In the genomic region with DNA sequence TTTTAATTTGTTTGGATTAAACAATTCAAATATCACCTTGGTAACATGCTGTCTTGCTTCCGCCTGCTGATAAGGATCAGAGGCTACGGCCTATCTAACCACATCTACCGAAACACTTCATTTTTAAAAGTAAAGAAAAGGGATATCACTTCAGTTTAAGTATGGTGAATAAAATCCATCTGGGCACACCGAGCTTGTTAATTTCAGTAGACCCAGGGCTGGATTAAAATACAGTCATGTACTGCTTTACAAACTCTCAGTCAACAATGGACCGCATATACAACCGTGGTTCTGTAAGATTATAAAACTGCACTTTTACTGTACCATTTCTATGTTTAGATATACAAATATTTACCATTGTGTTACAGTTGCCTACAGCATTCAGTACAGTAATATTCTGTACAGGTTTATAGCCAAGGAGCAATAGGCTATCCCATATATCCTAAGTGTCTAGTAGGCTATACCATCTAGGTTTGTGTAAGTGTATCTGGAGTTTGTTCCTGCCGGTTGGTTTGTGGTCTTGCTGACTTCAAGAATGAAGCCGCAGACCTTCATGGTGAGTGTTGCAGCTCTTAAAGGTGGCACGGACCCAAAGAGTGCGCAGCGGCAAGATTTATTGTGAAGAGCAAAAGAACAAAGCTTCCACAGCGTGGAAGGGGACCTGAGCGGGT, we compare ENCODE assay signal across 12 cellular contexts. TPM values are rescaled to one million over a fixed set of nuclear protein-coding genes. Genes with fewer than 3 reads are reported as not detected.
A peak's percentile ranks its signal among the peaks of the same experiment; 100 is the strongest.
DNase-seq lines count a peak whose midpoint lies in the region; ATAC-seq and TF ChIP-seq lines count a peak whose summit lies in the region.
"Had no signal": no experiment of that assay in that cellular context is flagged by ENCODE, and none has a peak within 500 bp of the region (broad histone marks: within the 10 kb centered on the region; RNA-seq: fewer than 3 reads in every experiment).

No MANE protein-coding gene starts in this region.

- H4K5ac ChIP-seq in IMR-90 (ENCODE audit: low read depth, low read length): no peak overlapping the region

- H4K91ac ChIP-seq in IMR-90 (ENCODE audit: insufficient read depth, low read depth, low read length): no peak overlapping the region

- TF ChIP-seq RAD21 in IMR-90 (IDR thresholded peaks at IDR 0.05; ENCODE audit: low read length): no peak

- no peaks in the 10 kb centered on the region for H3K9me3 ChIP-seq in IMR-90 (ENCODE audit: control insufficient read depth, insufficient read depth, low read length)
- H3K9me3 ChIP-seq in Caco-2: no peaks in the 10 kb centered on the region

- H4K20me1 ChIP-seq in IMR-90 (ENCODE audit: insufficient read depth, low read length): peaks cover 44% of the 10 kb centered on the region

- H3K4me1 ChIP-seq in IMR-90 (ENCODE audit: control insufficient read depth, insufficient read depth, low read length): peaks cover 31% of the 10 kb centered on the region
- peaks cover 10% of the 10 kb centered on the region; the same call in 1 of the 2 replicates for H3K4me1 ChIP-seq in Caco-2

- no peaks in the 10 kb centered on the region for H3K27me3 ChIP-seq in IMR-90 (ENCODE audit: control insufficient read depth, insufficient read depth, low read length)
- H3K27me3 ChIP-seq in Caco-2 (replicated peaks; ENCODE audit: control insufficient read depth, insufficient read depth, low read length): no peaks in the 10 kb centered on the region

- peak overlapping the region; percentile 93 for H2BK5ac ChIP-seq in IMR-90 (ENCODE audit: low read depth, low read length, poor library complexity, severe bottlenecking)

- no peak overlapping the region; a peak in 1 of 4 replicates for H4K8ac ChIP-seq in IMR-90 (ENCODE audit: low read depth in 2 of 2, low read length in 2 of 2)

- no peak overlapping the region for H2AFZ ChIP-seq in IMR-90 (replicated peaks; ENCODE audit: low read length, poor library complexity)

- H3K9me1 ChIP-seq in IMR-90 (ENCODE audit: insufficient read depth, low read length): peaks cover 20% of the 10 kb centered on the region

- BruUV-seq in IMR-90 (replicated peaks; lab: Mats Ljungman, UMichigan) (no TSS peak), Caco-2 (replicated peaks; lab: Mats Ljungman, UMichigan) (no TSS peak)

- peaks cover 6% of the 10 kb centered on the region for H3K36me3 Mint-ChIP-seq in central memory CD8-positive, alpha-beta T cell (ENCODE audit: insufficient read depth)
- no peaks in the 10 kb centered on the region for H3K36me3 Mint-ChIP-seq in Caco-2 (ENCODE audit: insufficient read depth, unreplicated experiment)

- intact Hi-C loops in IMR-90 (cut with micrococcal nuclease): loop anchor here (5.0 kb wide), 1 partner anchor 33 kb away; no protein-coding TSS in a partner anchor
- intact Hi-C loops in Caco-2 (cut with micrococcal nuclease; ENCODE audit: unreplicated experiment): no loop called here

- in situ Hi-C loops in IMR-90 (cut with MboI; ENCODE audit: low sequenced_read_pairs): no loop called here

- no peak overlapping the region for H3K14ac ChIP-seq in IMR-90 (replicated peaks; ENCODE audit: low read depth, low read length)

- no peak overlapping the region for H3K4me3 ChIP-seq in IMR-90 (ENCODE audit: insufficient read depth, low read depth, low read length)
- H3K4me3 ChIP-seq in Caco-2 (ENCODE audit: low read depth, low read length): no peak overlapping the region

- H3K27ac ChIP-seq in IMR-90 (ENCODE audit: insufficient read depth, low read length): no peak overlapping the region

- TF ChIP-seq CTCF in IMR-90 (conservative IDR thresholded peaks at IDR 0.05; ENCODE audit: low read depth, low read length) (no peak), Caco-2 (IDR thresholded peaks at IDR 0.05; ENCODE audit: insufficient read depth in 1 of 2, low read depth in 1 of 2, low read length in 1 of 2, severe bottlenecking in 1 of 2, unreplicated experiment in 1 of 2) (no peak)

- no peaks in the 10 kb centered on the region for H3K9me3 Mint-ChIP-seq in central memory CD8-positive, alpha-beta T cell
- H3K9me3 Mint-ChIP-seq in Caco-2 (ENCODE audit: unreplicated experiment): no peaks in the 10 kb centered on the region

- H3K4me3 Mint-ChIP-seq in central memory CD8-positive, alpha-beta T cell: peak overlapping the region; percentile 39
- H3K4me3 Mint-ChIP-seq in Caco-2 (ENCODE audit: unreplicated experiment): no peak overlapping the region

- H2BK15ac ChIP-seq in IMR-90 (ENCODE audit: low read depth, low read length): no peak overlapping the region; the same call in 2 of the 3 replicates

- no peak overlapping the region for H3K18ac ChIP-seq in IMR-90 (ENCODE audit: low read depth, low read length)

- no peak overlapping the region for H3K23ac ChIP-seq in IMR-90 (ENCODE audit: low read depth, low read length)

- no peak overlapping the region for H2BK20ac ChIP-seq in IMR-90 (ENCODE audit: low read depth, low read length)

- DNase-seq in IMR-90 (no peak), cortex of kidney (lab: John Stamatoyannopoulos, UW) (no peak), Caco-2 (no peak), A172 (ENCODE audit: low spot score) (no peak)
- DNase-seq in activated CD8-positive, alpha-beta memory T cell treated with anti-CD3 and anti-CD28 coated beads for 24 hours: peak; percentile 74
- DNase-seq in central memory CD8-positive, alpha-beta T cell (ENCODE audit: low spot score in 2 of 2): peak; percentile 36 to 41
- DNase-seq in stimulated activated CD4-positive, alpha-beta T cell treated with anti-CD3 and anti-CD28 coated beads, Interleukin-4, amount 100 ng/mL, for 24 hours: peak; percentile 49
- DNase-seq: amygdala, C1 segment of cervical spinal cord, NCI-H1436 treated with DMSO at 0.1 percent for 48 hours had no signal

- H3K79me1 ChIP-seq in IMR-90 (ENCODE audit: low read depth in 1 of 2, low read length in 2 of 2): peaks cover 14 to 64% of the 10 kb centered on the region in 2 experiments

- no peak overlapping the region for H2AK5ac ChIP-seq in IMR-90 (ENCODE audit: low read depth, low read length)

- POLR2A ChIA-PET in IMR-90 (lab: Charles Lee; ENCODE audit: unreplicated experiment): no interaction called here
- POLR2A ChIA-PET in Caco-2 (lab: Charles Lee): no interaction called here

- H3K9ac ChIP-seq in IMR-90 (ENCODE audit: low read depth, low read length): no peak overlapping the region

- CTCF ChIA-PET in IMR-90 (lab: Yijun Ruan, JAX) (no interaction called here), Caco-2 (lab: Charles Lee) (no interaction called here)

- no peak overlapping the region for H2AK9ac ChIP-seq in IMR-90 (replicated peaks; ENCODE audit: low read depth, low read length, poor library complexity)

- H3K36me3 ChIP-seq in IMR-90 (ENCODE audit: control insufficient read depth, insufficient read depth, low read length): peaks cover 7% of the 10 kb centered on the region
- no peaks in the 10 kb centered on the region for H3K36me3 ChIP-seq in Caco-2 (ENCODE audit: control insufficient read depth, insufficient read depth, low read length)

- no peak for ATAC-seq in IMR-90 (ENCODE audit: low read depth)
- ATAC-seq in central memory CD8-positive, alpha-beta T cell (replicated peaks; ENCODE audit: extremely low read depth, poor library complexity, severe bottlenecking): peak; percentile 69
- ATAC-seq in HG03025 (IDR thresholded peaks at IDR 0.05; ENCODE audit: low FRiP score, unreplicated experiment): no peak
- ATAC-seq: Panc1 had no signal

- H3K4me1 Mint-ChIP-seq in central memory CD8-positive, alpha-beta T cell: peaks cover 64% of the 10 kb centered on the region
- H3K4me1 Mint-ChIP-seq in Caco-2 (ENCODE audit: low read depth, unreplicated experiment): peaks cover 20% of the 10 kb centered on the region

- H3K4ac ChIP-seq in IMR-90 (ENCODE audit: low read depth, low read length): no peak overlapping the region

- dilution Hi-C loops in IMR-90 (cut with HindIII; ENCODE audit: low sequenced_read_pairs, unreplicated experiment): no loop called here

- no peak overlapping the region for H3K56ac ChIP-seq in IMR-90 (ENCODE audit: extremely low read depth, insufficient read depth, low read length)

- H3K27ac Mint-ChIP-seq in central memory CD8-positive, alpha-beta T cell (ENCODE audit: low read depth): peak overlapping the region; percentile 20
- no peak overlapping the region for H3K27ac Mint-ChIP-seq in Caco-2 (ENCODE audit: unreplicated experiment)

- H3K4me2 ChIP-seq in IMR-90 (ENCODE audit: low read depth, low read length): no peak overlapping the region

- H2BK120ac ChIP-seq in IMR-90 (ENCODE audit: low read depth, low read length): no peak overlapping the region

- no peak for TF ChIP-seq POLR2A in IMR-90 (IDR thresholded peaks at IDR 0.05; ENCODE audit: low read depth, low read length)

- no peaks in the 10 kb centered on the region for H3K27me3 Mint-ChIP-seq in central memory CD8-positive, alpha-beta T cell
- no peaks in the 10 kb centered on the region for H3K27me3 Mint-ChIP-seq in Caco-2 (ENCODE audit: insufficient read depth, unreplicated experiment)

- no CpG with 5 or more reads among the region's 13 CpGs for WGBS in IMR-90 (ENCODE audit: extremely low coverage in 2 of 2, insufficient read length in 1 of 2), 2 experiments

TF ChIP-seq in IMR-90, 13 proteins besides CTCF, POLR2A, EP300 and RAD21 (continues in another document):
- TF ChIP-seq, protein P1, sequence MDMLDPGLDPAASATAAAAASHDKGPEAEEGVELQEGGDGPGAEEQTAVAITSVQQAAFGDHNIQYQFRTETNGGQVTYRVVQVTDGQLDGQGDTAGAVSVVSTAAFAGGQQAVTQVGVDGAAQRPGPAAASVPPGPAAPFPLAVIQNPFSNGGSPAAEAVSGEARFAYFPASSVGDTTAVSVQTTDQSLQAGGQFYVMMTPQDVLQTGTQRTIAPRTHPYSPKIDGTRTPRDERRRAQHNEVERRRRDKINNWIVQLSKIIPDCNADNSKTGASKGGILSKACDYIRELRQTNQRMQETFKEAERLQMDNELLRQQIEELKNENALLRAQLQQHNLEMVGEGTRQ (IDR thresholded peaks at IDR 0.05; ENCODE audit: low read depth, low read length): no peak
- TF ChIP-seq CHD1 (IDR thresholded peaks at IDR 0.05; ENCODE audit: low read depth, low read length) (no peak), RCOR1 (IDR thresholded peaks at IDR 0.05; ENCODE audit: insufficient replicate concordance, low read length) (no peak), NFE2L2 (IDR thresholded peaks at IDR 0.05; ENCODE audit: low read depth, low read length) (no peak)

RNA-seq across cellular contexts. Expression of a gene that starts 40.0 kb away (rescaled TPM):
- total RNA-seq in IMR-90 (2012; rRNA removed): 573 and 632 TPM in 2 replicates
- 258 and 267 TPM in 2 replicates for polyA plus RNA-seq in IMR-90 (2012; rRNA removed)
- 75.9 and 85.0 TPM in 2 replicates for polyA plus RNA-seq in IMR-90 (2012; cell fraction: cytosol; rRNA removed)
- polyA plus RNA-seq in IMR-90 (2012; cell fraction: nucleus; rRNA removed; ENCODE audit: low replicate concordance): 36.2 and 197 TPM in 2 replicates
- 119 and 127 TPM in 2 replicates for total RNA-seq in Caco-2 (2022)
- 72.5 and 73.5 TPM in 2 replicates for total RNA-seq in A172 (2014; rRNA removed; shearing (Covaris generic))

Comparison
In these comparisons a context has a peak if more than half of its experiments do, and no peak if none do; other contexts are left out.
1. DNase-seq: peak in activated CD8-positive, alpha-beta memory T cell treated with anti-CD3 and anti-CD28 coated beads for 24 hours (single experiment), central memory CD8-positive, alpha-beta T cell (2 of 2) and stimulated activated CD4-positive, alpha-beta T cell treated with anti-CD3 and anti-CD28 coated beads, Interleukin-4, amount 100 ng/mL, for 24 hours (single experiment); none in IMR-90 (single experiment), cortex of kidney (single experiment), Caco-2 (0 of 2) and A172 (single experiment).